Comparison of ENCODE assay signal across 8 cellular contexts in genomic region chr22:38034278-38034882, GRCh38. TPM values are rescaled to one million over a fixed set of nuclear protein-coding genes. Genes with fewer than 3 reads are reported as not detected.
DNase-seq lines count a peak whose midpoint lies in the region; ATAC-seq and TF ChIP-seq lines count a peak whose summit lies in the region.

No MANE protein-coding gene starts in this region.

- peaks cover 28% of the 10 kb centered on the region for H3K4me1 Mint-ChIP-seq in GM23338
- H3K4me1 Mint-ChIP-seq in activated T-cell treated with anti-CD3 and anti-CD28 coated beads, Interleukin-2, amount 50 U/mL, for 72 hours (ENCODE audit: low read depth), result no peaks in the 10 kb centered on the region

- H3K27ac Mint-ChIP-seq in GM23338, result peak overlapping the region; percentile 82; the same call in 1 of the 2 replicates
- H3K27ac Mint-ChIP-seq in activated T-cell treated with anti-CD3 and anti-CD28 coated beads, Interleukin-2, amount 50 U/mL, for 72 hours, result no peak overlapping the region

- DNase-seq in GM23338 (ENCODE audit: low spot score), result peak; percentile 84
- DNase-seq in SJSA1 (ENCODE audit: low read depth in 1 of 2, low spot score in 2 of 2), result peak; percentile 63 to 92
- DNase-seq in fibroblast of gingiva (ENCODE audit: low read depth), result peak; percentile 80
- DNase-seq in activated T-cell treated with anti-CD3 and anti-CD28 coated beads, Interleukin-2, amount 50 U/mL, for 72 hours, result no peak
- DNase-seq in NCI-H446 treated with DMSO at 0.1 percent for 48 hours (lab: John Stamatoyannopoulos, UW), result no peak
- DNase-seq in NCI-H774 (lab: John Stamatoyannopoulos, UW), result no peak
- no peak for DNase-seq in activated effector memory CD4-positive, alpha-beta T cell treated with Interleukin-2 at 50 U/mL for 16 hours

- H3K9me3 ChIP-seq in SJSA1 (replicated peaks) (no peaks in the 10 kb centered on the region), muscle layer of colon (ENCODE audit: low read length) (no peaks in the 10 kb centered on the region)

- H3K27ac ChIP-seq in GM23338 (ENCODE audit: low read depth), result no peak overlapping the region
- no peak overlapping the region for H3K27ac ChIP-seq in SJSA1
- H3K27ac ChIP-seq in muscle layer of colon (ENCODE audit: low read depth, low read length), result peak overlapping the region; percentile 52

- H3K4me1 ChIP-seq in GM23338 (ENCODE audit: insufficient read depth), result peaks cover 17% of the 10 kb centered on the region; the same call in 1 of the 2 replicates
- H3K4me1 ChIP-seq in SJSA1 (replicated peaks), result peaks cover 14% of the 10 kb centered on the region
- peaks cover 20% of the 10 kb centered on the region for H3K4me1 ChIP-seq in muscle layer of colon (ENCODE audit: insufficient read depth, low read length)

- no peaks in the 10 kb centered on the region for H3K36me3 ChIP-seq in GM23338 (ENCODE audit: insufficient read depth)
- H3K36me3 ChIP-seq in SJSA1, result no peaks in the 10 kb centered on the region
- no peaks in the 10 kb centered on the region for H3K36me3 ChIP-seq in muscle layer of colon (ENCODE audit: insufficient read depth, low read length)

- H3K4me3 ChIP-seq in GM23338 (0 out of 2 replicates have a peak overlapping the region, but pooled peaks have one; percentile 14), SJSA1 (no peak overlapping the region), muscle layer of colon (ENCODE audit: low read depth in 1 of 2, low read length in 2 of 2) (peak overlapping the region in 1 of 2 donors; percentile 32)

- peak overlapping the region; percentile 29 for H3K4me3 Mint-ChIP-seq in GM23338
- H3K4me3 Mint-ChIP-seq in activated T-cell treated with anti-CD3 and anti-CD28 coated beads, Interleukin-2, amount 50 U/mL, for 72 hours, result no peak overlapping the region

- no peaks in the 10 kb centered on the region for H4K20me1 ChIP-seq in GM23338 (replicated peaks; ENCODE audit: insufficient read depth)

- H3K27me3 Mint-ChIP-seq in GM23338 (ENCODE audit: insufficient read depth, low read depth, poor library complexity), result peaks cover 26% of the 10 kb centered on the region
- H3K27me3 Mint-ChIP-seq in activated T-cell treated with anti-CD3 and anti-CD28 coated beads, Interleukin-2, amount 50 U/mL, for 72 hours (ENCODE audit: low read depth), result no peaks in the 10 kb centered on the region

- H3K27me3 ChIP-seq in GM23338 (ENCODE audit: insufficient read depth) (no peaks in the 10 kb centered on the region), SJSA1 (replicated peaks) (no peaks in the 10 kb centered on the region), muscle layer of colon (ENCODE audit: control insufficient read depth in 1 of 2, insufficient read depth in 2 of 2, low read length in 2 of 2) (no peaks in the 10 kb centered on the region)

- H3K9me2 ChIP-seq in GM23338 (ENCODE audit: insufficient read depth), result no peaks in the 10 kb centered on the region

- H2AFZ ChIP-seq in GM23338, result peak overlapping the region; percentile 82

- peak overlapping the region; percentile 68 for H3K4me2 ChIP-seq in GM23338

- H3F3A ChIP-seq in GM23338 (replicated peaks; ENCODE audit: low read depth), result 0 out of 2 replicates have a peak, but pooled peaks cover 3% of the 10 kb centered on the region

- peak; percentile 81 for ATAC-seq in GM23338
- no peak for ATAC-seq in activated T-cell treated with anti-CD3 and anti-CD28 coated beads, Interleukin-2, amount 50 U/mL, for 72 hours (replicated peaks in 1 of 2)

- H3K9me3 Mint-ChIP-seq in GM23338, result no peaks in the 10 kb centered on the region
- no peaks in the 10 kb centered on the region for H3K9me3 Mint-ChIP-seq in activated T-cell treated with anti-CD3 and anti-CD28 coated beads, Interleukin-2, amount 50 U/mL, for 72 hours

- no peaks in the 10 kb centered on the region for H3K79me2 ChIP-seq in GM23338 (replicated peaks; ENCODE audit: insufficient read depth)

- no peak overlapping the region for H3K9ac ChIP-seq in muscle layer of colon (ENCODE audit: low read length)

- TF ChIP-seq CTCF in GM23338 (conservative IDR thresholded peaks at IDR 0.05; ENCODE audit: low read depth in 2 of 2), result peak in 1 of 2 experiments; percentile 22; a peak in 1 of 4 replicates

- H3K36me3 Mint-ChIP-seq in GM23338 (ENCODE audit: low read depth), result no peaks in the 10 kb centered on the region; the same call in 2 of the 3 replicates
- H3K36me3 Mint-ChIP-seq in activated T-cell treated with anti-CD3 and anti-CD28 coated beads, Interleukin-2, amount 50 U/mL, for 72 hours (ENCODE audit: insufficient read depth in 2 of 2), result no peaks in the 10 kb centered on the region

TF ChIP-seq in GM23338, 12 proteins besides CTCF, POLR2A, EP300 and RAD21:
- TF ChIP-seq EZH2phosphoT487 (IDR thresholded peaks at IDR 0.05; ENCODE audit: unreplicated experiment) (no peak), POLR2AphosphoS5 (IDR thresholded peaks at IDR 0.05; ENCODE audit: low read depth) (peak; percentile 29; the same call in 1 of the 2 replicates)

RNA-seq across cellular contexts. Expression of gene PICK1, which starts 22.8 kb away (rescaled TPM):
- 28.3 and 36.2 TPM in 2 replicates for total RNA-seq in GM23338 (2014; rRNA removed; shearing (Covaris generic))
- 14.0 and 15.9 TPM in 2 replicates for polyA plus RNA-seq in GM23338 (2016; fragmentation: Nextera tagmentation; extraction: Ambion mirVana)
- 2.8 and 5.4 TPM in 2 replicates for total RNA-seq in SJSA1 (2014; rRNA removed; shearing (Covaris generic))
- total RNA-seq in activated T-cell treated with anti-CD3 and anti-CD28 coated beads, Interleukin-2, amount 50 U/mL, for 72 hours, result 10 to 100 TPM; 21.2 to 24.2 TPM

RNA-seq across cellular contexts. Expression of gene SLC16A8, which starts 49.6 kb away (rescaled TPM):
- total RNA-seq in GM23338 (2014; rRNA removed; shearing (Covaris generic)), result 0.66 and 1.0 TPM in 2 replicates
- polyA plus RNA-seq in GM23338 (2016; fragmentation: Nextera tagmentation; extraction: Ambion mirVana), result 0.52 and 0.56 TPM in 2 replicates
- total RNA-seq in SJSA1 (2014; rRNA removed; shearing (Covaris generic)), result not detected in 2 replicates
- total RNA-seq in activated T-cell treated with anti-CD3 and anti-CD28 coated beads, Interleukin-2, amount 50 U/mL, for 72 hours, result not detected

RNA-seq across cellular contexts. Expression of gene SOX10, which starts 50.0 kb away (rescaled TPM):
- total RNA-seq in GM23338 (2014; rRNA removed; shearing (Covaris generic)), result 2.1 and 2.3 TPM in 2 replicates
- 1.1 and 1.3 TPM in 2 replicates for polyA plus RNA-seq in GM23338 (2016; fragmentation: Nextera tagmentation; extraction: Ambion mirVana)
- not detected in 2 replicates for total RNA-seq in SJSA1 (2014; rRNA removed; shearing (Covaris generic))
- not detected for total RNA-seq in activated T-cell treated with anti-CD3 and anti-CD28 coated beads, Interleukin-2, amount 50 U/mL, for 72 hours

Comparison
In these comparisons a context has a peak if more than half of its experiments do, and no peak if none do; other contexts are left out.
1. DNase-seq: peak in GM23338 (single experiment), SJSA1 (2 of 2) and fibroblast of gingiva (single experiment); none in activated T-cell treated with anti-CD3 and anti-CD28 coated beads, Interleukin-2, amount 50 U/mL, for 72 hours (0 of 2), NCI-H446 treated with DMSO at 0.1 percent for 48 hours (single experiment), NCI-H774 (single experiment) and activated effector memory CD4-positive, alpha-beta T cell treated with Interleukin-2 at 50 U/mL for 16 hours (single experiment).